In the genomic region with DNA sequence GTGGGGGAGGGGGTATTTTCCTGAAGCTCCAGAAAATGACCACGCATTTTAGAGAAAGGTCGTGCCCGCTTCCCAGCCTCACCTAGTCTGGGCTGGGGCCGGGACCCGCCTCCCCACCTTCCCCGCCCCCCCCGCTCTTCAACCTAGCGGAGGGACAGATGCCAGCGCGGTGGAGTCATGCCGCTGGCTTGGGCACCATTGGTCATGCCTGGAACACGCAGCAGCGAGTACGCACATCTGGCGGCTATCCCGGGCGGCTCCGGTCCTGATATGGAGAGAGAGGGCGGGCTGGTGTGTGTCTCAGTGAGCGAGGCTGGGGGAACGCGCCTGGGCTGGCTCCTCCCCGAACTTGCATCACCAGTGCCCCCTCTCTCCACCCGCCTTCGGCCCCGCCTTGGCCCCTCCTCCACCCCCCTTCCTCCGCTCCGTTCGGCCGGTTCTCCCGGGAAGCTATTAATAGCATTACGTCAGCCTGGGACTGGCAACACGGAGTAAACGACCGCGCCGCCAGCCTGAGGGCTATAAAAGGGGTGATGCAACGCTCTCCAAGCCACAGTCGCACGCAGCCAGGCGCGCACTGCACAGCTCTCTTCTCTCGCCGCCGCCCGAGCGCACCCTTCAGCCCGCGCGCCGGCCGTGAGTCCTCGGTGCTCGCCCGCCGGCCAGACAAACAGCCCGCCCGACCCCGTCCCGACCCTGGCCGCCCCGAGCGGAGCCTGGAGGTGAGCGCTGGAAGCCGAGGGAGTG, we compare ENCODE assay signal across 1 cellular context.
TF ChIP-seq lines count a peak whose summit lies in the region.

A gene with protein sequence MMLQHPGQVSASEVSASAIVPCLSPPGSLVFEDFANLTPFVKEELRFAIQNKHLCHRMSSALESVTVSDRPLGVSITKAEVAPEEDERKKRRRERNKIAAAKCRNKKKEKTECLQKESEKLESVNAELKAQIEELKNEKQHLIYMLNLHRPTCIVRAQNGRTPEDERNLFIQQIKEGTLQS (plus strand): TSS at position 553 of the 747 bp plus-strand sequence. CDS start 6,261 bp downstream, outside the sequence.

TF ChIP-seq in HepG2, 621 proteins besides CTCF, POLR2A, EP300 and RAD21 (continued from another document and continues in another):
- TF ChIP-seq, protein P1, sequence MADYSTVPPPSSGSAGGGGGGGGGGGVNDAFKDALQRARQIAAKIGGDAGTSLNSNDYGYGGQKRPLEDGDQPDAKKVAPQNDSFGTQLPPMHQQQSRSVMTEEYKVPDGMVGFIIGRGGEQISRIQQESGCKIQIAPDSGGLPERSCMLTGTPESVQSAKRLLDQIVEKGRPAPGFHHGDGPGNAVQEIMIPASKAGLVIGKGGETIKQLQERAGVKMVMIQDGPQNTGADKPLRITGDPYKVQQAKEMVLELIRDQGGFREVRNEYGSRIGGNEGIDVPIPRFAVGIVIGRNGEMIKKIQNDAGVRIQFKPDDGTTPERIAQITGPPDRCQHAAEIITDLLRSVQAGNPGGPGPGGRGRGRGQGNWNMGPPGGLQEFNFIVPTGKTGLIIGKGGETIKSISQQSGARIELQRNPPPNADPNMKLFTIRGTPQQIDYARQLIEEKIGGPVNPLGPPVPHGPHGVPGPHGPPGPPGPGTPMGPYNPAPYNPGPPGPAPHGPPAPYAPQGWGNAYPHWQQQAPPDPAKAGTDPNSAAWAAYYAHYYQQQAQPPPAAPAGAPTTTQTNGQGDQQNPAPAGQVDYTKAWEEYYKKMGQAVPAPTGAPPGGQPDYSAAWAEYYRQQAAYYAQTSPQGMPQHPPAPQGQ (CRISPR knock-in tag; IDR thresholded peaks at IDR 0.05; ENCODE audit: borderline replicate concordance): no peak
- TF ChIP-seq, protein P2, sequence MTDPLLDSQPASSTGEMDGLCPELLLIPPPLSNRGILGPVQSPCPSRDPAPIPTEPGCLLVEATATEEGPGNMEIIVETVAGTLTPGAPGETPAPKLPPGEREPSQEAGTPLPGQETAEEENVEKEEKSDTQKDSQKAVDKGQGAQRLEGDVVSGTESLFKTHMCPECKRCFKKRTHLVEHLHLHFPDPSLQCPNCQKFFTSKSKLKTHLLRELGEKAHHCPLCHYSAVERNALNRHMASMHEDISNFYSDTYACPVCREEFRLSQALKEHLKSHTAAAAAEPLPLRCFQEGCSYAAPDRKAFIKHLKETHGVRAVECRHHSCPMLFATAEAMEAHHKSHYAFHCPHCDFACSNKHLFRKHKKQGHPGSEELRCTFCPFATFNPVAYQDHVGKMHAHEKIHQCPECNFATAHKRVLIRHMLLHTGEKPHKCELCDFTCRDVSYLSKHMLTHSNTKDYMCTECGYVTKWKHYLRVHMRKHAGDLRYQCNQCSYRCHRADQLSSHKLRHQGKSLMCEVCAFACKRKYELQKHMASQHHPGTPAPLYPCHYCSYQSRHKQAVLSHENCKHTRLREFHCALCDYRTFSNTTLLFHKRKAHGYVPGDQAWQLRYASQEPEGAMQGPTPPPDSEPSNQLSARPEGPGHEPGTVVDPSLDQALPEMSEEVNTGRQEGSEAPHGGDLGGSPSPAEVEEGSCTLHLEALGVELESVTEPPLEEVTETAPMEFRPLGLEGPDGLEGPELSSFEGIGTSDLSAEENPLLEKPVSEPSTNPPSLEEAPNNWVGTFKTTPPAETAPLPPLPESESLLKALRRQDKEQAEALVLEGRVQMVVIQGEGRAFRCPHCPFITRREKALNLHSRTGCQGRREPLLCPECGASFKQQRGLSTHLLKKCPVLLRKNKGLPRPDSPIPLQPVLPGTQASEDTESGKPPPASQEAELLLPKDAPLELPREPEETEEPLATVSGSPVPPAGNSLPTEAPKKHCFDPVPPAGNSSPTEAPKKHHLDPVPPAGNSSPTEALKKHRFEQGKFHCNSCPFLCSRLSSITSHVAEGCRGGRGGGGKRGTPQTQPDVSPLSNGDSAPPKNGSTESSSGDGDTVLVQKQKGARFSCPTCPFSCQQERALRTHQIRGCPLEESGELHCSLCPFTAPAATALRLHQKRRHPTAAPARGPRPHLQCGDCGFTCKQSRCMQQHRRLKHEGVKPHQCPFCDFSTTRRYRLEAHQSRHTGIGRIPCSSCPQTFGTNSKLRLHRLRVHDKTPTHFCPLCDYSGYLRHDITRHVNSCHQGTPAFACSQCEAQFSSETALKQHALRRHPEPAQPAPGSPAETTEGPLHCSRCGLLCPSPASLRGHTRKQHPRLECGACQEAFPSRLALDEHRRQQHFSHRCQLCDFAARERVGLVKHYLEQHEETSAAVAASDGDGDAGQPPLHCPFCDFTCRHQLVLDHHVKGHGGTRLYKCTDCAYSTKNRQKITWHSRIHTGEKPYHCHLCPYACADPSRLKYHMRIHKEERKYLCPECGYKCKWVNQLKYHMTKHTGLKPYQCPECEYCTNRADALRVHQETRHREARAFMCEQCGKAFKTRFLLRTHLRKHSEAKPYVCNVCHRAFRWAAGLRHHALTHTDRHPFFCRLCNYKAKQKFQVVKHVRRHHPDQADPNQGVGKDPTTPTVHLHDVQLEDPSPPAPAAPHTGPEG (CRISPR knock-in tag; IDR thresholded peaks at IDR 0.05): peak; percentile 75; the same call in 1 of the 2 replicates
- TF ChIP-seq TEAD3 (CRISPR knock-in tag; optimal IDR thresholded peaks at IDR 0.05; ENCODE audit: borderline replicate concordance) (peak; percentile 56), SOX5 (CRISPR knock-in tag; IDR thresholded peaks at IDR 0.05; ENCODE audit: borderline replicate concordance) (0 out of 2 replicates have a peak, but pooled peaks have one; percentile 49), SMYD3 (CRISPR knock-in tag; IDR thresholded peaks at IDR 0.05) (peak; percentile 84; the same call in 1 of the 2 replicates), NR2F2 (IDR thresholded peaks at IDR 0.05; ENCODE audit: borderline replicate concordance, low read depth) (no peak), CCDC6 (CRISPR knock-in tag; IDR thresholded peaks at IDR 0.05) (peak; percentile 92), AKAP8 (CRISPR knock-in tag; IDR thresholded peaks at IDR 0.05) (no peak), ZNF749 (CRISPR knock-in tag; IDR thresholded peaks at IDR 0.05; ENCODE audit: borderline replicate concordance) (no peak; the same call in 1 of the 2 replicates), YEATS2 (CRISPR knock-in tag; IDR thresholded peaks at IDR 0.05; ENCODE audit: borderline replicate concordance) (peak; percentile 8; the same call in 1 of the 2 replicates), BORCS8-MEF2B (CRISPR knock-in tag; IDR thresholded peaks at IDR 0.05) (peak; percentile 85), ZNF329 (CRISPR knock-in tag; IDR thresholded peaks at IDR 0.05; ENCODE audit: low read depth) (peak; percentile 85; the same call in 1 of the 2 replicates), ASH2L (IDR thresholded peaks at IDR 0.05; ENCODE audit: insufficient read length, low read depth, low read length) (peak; percentile 76), SRF (IDR thresholded peaks at IDR 0.05; ENCODE audit: low read depth, low read length) (peak; percentile 73; the same call in 1 of the 2 replicates)
- TF ChIP-seq, protein P3, sequence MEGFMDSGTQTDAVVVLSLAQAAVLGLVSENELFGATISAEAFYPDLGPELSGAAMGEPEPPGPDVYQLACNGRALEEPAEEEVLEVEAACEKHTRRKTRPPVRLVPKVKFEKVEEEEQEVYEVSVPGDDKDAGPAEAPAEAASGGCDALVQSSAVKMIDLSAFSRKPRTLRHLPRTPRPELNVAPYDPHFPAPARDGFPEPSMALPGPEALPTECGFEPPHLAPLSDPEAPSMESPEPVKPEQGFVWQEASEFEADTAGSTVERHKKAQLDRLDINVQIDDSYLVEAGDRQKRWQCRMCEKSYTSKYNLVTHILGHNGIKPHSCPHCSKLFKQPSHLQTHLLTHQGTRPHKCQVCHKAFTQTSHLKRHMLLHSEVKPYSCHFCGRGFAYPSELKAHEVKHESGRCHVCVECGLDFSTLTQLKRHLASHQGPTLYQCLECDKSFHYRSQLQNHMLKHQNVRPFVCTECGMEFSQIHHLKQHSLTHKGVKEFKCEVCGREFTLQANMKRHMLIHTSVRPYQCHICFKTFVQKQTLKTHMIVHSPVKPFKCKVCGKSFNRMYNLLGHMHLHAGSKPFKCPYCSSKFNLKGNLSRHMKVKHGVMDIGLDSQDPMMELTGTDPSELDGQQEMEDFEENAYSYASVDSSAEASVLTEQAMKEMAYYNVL (CRISPR knock-in tag; IDR thresholded peaks at IDR 0.05; ENCODE audit: borderline replicate concordance): peak; percentile 73; the same call in 1 of the 2 replicates
- TF ChIP-seq, protein P4, sequence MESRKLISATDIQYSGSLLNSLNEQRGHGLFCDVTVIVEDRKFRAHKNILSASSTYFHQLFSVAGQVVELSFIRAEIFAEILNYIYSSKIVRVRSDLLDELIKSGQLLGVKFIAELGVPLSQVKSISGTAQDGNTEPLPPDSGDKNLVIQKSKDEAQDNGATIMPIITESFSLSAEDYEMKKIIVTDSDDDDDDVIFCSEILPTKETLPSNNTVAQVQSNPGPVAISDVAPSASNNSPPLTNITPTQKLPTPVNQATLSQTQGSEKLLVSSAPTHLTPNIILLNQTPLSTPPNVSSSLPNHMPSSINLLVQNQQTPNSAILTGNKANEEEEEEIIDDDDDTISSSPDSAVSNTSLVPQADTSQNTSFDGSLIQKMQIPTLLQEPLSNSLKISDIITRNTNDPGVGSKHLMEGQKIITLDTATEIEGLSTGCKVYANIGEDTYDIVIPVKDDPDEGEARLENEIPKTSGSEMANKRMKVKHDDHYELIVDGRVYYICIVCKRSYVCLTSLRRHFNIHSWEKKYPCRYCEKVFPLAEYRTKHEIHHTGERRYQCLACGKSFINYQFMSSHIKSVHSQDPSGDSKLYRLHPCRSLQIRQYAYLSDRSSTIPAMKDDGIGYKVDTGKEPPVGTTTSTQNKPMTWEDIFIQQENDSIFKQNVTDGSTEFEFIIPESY (CRISPR knock-in tag; IDR thresholded peaks at IDR 0.05): peak; percentile 31; the same call in 1 of the 2 replicates
- TF ChIP-seq, protein P5, sequence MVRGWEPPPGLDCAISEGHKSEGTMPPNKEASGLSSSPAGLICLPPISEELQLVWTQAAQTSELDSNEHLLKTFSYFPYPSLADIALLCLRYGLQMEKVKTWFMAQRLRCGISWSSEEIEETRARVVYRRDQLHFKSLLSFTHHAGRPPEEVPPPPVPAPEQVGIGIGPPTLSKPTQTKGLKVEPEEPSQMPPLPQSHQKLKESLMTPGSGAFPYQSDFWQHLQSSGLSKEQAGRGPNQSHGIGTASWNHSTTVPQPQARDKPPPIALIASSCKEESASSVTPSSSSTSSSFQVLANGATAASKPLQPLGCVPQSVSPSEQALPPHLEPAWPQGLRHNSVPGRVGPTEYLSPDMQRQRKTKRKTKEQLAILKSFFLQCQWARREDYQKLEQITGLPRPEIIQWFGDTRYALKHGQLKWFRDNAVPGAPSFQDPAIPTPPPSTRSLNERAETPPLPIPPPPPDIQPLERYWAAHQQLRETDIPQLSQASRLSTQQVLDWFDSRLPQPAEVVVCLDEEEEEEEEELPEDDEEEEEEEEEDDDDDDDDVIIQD (CRISPR knock-in tag; IDR thresholded peaks at IDR 0.05; ENCODE audit: low read depth): no peak
- TF ChIP-seq, protein P6, sequence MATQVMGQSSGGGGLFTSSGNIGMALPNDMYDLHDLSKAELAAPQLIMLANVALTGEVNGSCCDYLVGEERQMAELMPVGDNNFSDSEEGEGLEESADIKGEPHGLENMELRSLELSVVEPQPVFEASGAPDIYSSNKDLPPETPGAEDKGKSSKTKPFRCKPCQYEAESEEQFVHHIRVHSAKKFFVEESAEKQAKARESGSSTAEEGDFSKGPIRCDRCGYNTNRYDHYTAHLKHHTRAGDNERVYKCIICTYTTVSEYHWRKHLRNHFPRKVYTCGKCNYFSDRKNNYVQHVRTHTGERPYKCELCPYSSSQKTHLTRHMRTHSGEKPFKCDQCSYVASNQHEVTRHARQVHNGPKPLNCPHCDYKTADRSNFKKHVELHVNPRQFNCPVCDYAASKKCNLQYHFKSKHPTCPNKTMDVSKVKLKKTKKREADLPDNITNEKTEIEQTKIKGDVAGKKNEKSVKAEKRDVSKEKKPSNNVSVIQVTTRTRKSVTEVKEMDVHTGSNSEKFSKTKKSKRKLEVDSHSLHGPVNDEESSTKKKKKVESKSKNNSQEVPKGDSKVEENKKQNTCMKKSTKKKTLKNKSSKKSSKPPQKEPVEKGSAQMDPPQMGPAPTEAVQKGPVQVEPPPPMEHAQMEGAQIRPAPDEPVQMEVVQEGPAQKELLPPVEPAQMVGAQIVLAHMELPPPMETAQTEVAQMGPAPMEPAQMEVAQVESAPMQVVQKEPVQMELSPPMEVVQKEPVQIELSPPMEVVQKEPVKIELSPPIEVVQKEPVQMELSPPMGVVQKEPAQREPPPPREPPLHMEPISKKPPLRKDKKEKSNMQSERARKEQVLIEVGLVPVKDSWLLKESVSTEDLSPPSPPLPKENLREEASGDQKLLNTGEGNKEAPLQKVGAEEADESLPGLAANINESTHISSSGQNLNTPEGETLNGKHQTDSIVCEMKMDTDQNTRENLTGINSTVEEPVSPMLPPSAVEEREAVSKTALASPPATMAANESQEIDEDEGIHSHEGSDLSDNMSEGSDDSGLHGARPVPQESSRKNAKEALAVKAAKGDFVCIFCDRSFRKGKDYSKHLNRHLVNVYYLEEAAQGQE (IDR thresholded peaks at IDR 0.05; ENCODE audit: borderline replicate concordance in 1 of 2, low read depth in 1 of 2, low read length in 2 of 2): peak in 1 of 2 experiments; percentile 72; a peak in 1 of 4 replicates
- TF ChIP-seq, protein P7, sequence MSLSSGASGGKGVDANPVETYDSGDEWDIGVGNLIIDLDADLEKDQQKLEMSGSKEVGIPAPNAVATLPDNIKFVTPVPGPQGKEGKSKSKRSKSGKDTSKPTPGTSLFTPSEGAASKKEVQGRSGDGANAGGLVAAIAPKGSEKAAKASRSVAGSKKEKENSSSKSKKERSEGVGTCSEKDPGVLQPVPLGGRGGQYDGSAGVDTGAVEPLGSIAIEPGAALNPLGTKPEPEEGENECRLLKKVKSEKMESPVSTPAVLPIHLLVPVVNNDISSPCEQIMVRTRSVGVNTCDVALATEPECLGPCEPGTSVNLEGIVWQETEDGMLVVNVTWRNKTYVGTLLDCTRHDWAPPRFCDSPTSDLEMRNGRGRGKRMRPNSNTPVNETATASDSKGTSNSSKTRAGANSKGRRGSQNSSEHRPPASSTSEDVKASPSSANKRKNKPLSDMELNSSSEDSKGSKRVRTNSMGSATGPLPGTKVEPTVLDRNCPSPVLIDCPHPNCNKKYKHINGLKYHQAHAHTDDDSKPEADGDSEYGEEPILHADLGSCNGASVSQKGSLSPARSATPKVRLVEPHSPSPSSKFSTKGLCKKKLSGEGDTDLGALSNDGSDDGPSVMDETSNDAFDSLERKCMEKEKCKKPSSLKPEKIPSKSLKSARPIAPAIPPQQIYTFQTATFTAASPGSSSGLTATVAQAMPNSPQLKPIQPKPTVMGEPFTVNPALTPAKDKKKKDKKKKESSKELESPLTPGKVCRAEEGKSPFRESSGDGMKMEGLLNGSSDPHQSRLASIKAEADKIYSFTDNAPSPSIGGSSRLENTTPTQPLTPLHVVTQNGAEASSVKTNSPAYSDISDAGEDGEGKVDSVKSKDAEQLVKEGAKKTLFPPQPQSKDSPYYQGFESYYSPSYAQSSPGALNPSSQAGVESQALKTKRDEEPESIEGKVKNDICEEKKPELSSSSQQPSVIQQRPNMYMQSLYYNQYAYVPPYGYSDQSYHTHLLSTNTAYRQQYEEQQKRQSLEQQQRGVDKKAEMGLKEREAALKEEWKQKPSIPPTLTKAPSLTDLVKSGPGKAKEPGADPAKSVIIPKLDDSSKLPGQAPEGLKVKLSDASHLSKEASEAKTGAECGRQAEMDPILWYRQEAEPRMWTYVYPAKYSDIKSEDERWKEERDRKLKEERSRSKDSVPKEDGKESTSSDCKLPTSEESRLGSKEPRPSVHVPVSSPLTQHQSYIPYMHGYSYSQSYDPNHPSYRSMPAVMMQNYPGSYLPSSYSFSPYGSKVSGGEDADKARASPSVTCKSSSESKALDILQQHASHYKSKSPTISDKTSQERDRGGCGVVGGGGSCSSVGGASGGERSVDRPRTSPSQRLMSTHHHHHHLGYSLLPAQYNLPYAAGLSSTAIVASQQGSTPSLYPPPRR (CRISPR knock-in tag; IDR thresholded peaks at IDR 0.05; ENCODE audit: borderline replicate concordance): peak; percentile 38
- TF ChIP-seq, protein P8, sequence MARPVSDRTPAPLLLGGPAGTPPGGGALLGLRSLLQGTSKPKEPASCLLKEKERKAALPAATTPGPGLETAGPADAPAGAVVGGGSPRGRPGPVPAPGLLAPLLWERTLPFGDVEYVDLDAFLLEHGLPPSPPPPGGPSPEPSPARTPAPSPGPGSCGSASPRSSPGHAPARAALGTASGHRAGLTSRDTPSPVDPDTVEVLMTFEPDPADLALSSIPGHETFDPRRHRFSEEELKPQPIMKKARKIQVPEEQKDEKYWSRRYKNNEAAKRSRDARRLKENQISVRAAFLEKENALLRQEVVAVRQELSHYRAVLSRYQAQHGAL (CRISPR knock-in tag; IDR thresholded peaks at IDR 0.05; ENCODE audit: not compliant biosample characterization): no peak
